In the genomic region with DNA sequence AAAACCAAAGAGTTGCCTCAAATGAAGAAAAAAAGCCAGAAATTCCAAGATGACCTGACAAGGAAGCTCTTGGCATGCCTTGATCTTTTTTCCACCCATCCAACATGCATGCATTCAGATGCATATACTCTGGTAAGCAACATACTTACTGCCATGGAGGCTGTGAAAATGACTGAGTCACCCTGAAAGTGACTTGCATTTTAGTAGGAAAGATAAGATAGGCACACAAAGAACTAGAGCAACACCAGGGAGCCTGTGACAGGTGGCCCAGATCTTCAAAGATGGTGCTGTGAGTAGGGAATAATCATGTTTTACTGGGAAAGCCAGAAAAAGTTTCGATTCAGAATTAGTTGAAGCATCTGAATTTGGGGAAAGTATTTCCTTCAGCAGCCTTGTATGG, we compare ENCODE assay signal across 1 cellular context.
TF ChIP-seq lines count a peak whose summit lies in the region.

No MANE protein-coding gene starts in this region.

TF ChIP-seq in K562, 482 proteins besides CTCF, POLR2A, EP300 and RAD21 (continued from another document):
- no peak for TF ChIP-seq FOXP4 (CRISPR knock-in tag; IDR thresholded peaks at IDR 0.05; ENCODE audit: borderline replicate concordance)
- no peak for TF ChIP-seq ELF1 (tag; IDR thresholded peaks at IDR 0.05)
- peak; percentile 93 for TF ChIP-seq NFE2 (IDR thresholded peaks at IDR 0.05; ENCODE audit: low read depth)
- TF ChIP-seq CBFB (CRISPR knock-in tag; IDR thresholded peaks at IDR 0.05): no peak
- no peak for TF ChIP-seq CHAMP1 (IDR thresholded peaks at IDR 0.05)
- peak; percentile 55; the same call in 1 of the 2 replicates for TF ChIP-seq SMARCA4 (IDR thresholded peaks at IDR 0.05)
- no peak for TF ChIP-seq TEAD1 (CRISPR knock-in tag; IDR thresholded peaks at IDR 0.05)
- TF ChIP-seq MLLT1 (IDR thresholded peaks at IDR 0.05): no peak
- TF ChIP-seq CBFA2T3 (IDR thresholded peaks at IDR 0.05): peak; percentile 36; the same call in 1 of the 2 replicates
- TF ChIP-seq, protein P1, sequence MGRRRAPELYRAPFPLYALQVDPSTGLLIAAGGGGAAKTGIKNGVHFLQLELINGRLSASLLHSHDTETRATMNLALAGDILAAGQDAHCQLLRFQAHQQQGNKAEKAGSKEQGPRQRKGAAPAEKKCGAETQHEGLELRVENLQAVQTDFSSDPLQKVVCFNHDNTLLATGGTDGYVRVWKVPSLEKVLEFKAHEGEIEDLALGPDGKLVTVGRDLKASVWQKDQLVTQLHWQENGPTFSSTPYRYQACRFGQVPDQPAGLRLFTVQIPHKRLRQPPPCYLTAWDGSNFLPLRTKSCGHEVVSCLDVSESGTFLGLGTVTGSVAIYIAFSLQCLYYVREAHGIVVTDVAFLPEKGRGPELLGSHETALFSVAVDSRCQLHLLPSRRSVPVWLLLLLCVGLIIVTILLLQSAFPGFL (CRISPR knock-in tag; IDR thresholded peaks at IDR 0.05): no peak
- no peak for TF ChIP-seq EHMT2 (IDR thresholded peaks at IDR 0.05)
- TF ChIP-seq YY1 (IDR thresholded peaks at IDR 0.05; ENCODE audit: borderline replicate concordance in 1 of 3, control insufficient read depth in 1 of 3, extremely low read depth in 1 of 3, insufficient read depth in 3 of 3, insufficient read length in 1 of 3, insufficient replicate concordance in 2 of 3, low read depth in 1 of 3, low read length in 2 of 3): no peak
- no peak for TF ChIP-seq HNRNPK (IDR thresholded peaks at IDR 0.05; ENCODE audit: low read depth, low read length, poor library complexity, severe bottlenecking)
- no peak for TF ChIP-seq BRD4 (IDR thresholded peaks at IDR 0.05)
- TF ChIP-seq CBX3 (IDR thresholded peaks at IDR 0.05; ENCODE audit: borderline replicate concordance in 1 of 2, low read length in 2 of 2): no peak
- no peak for TF ChIP-seq ATF7 (IDR thresholded peaks at IDR 0.05)
- TF ChIP-seq C11orf30 (IDR thresholded peaks at IDR 0.05; ENCODE audit: low read depth): peak; percentile 91
- TF ChIP-seq CREB5 (CRISPR knock-in tag; IDR thresholded peaks at IDR 0.05): no peak
- TF ChIP-seq FOSL1 (tag; conservative IDR thresholded peaks at IDR 0.05): 0 out of 2 replicates have a peak, but pooled peaks have one; percentile 26
- TF ChIP-seq, protein P2, sequence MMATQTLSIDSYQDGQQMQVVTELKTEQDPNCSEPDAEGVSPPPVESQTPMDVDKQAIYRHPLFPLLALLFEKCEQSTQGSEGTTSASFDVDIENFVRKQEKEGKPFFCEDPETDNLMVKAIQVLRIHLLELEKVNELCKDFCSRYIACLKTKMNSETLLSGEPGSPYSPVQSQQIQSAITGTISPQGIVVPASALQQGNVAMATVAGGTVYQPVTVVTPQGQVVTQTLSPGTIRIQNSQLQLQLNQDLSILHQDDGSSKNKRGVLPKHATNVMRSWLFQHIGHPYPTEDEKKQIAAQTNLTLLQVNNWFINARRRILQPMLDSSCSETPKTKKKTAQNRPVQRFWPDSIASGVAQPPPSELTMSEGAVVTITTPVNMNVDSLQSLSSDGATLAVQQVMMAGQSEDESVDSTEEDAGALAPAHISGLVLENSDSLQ (IDR thresholded peaks at IDR 0.05): 0 out of 2 replicates have a peak, but pooled peaks have one; percentile 9
- TF ChIP-seq ZNF316 (IDR thresholded peaks at IDR 0.05): peak; percentile 94
- no peak for TF ChIP-seq RBM34 (IDR thresholded peaks at IDR 0.05; ENCODE audit: borderline replicate concordance, insufficient read depth, low read length)
- TF ChIP-seq SLC30A9 (CRISPR knock-in tag; IDR thresholded peaks at IDR 0.05): no peak
- TF ChIP-seq CC2D1A (IDR thresholded peaks at IDR 0.05): no peak
- no peak for TF ChIP-seq ESRRA (IDR thresholded peaks at IDR 0.05; ENCODE audit: borderline replicate concordance, low read depth)
- TF ChIP-seq, protein P3, sequence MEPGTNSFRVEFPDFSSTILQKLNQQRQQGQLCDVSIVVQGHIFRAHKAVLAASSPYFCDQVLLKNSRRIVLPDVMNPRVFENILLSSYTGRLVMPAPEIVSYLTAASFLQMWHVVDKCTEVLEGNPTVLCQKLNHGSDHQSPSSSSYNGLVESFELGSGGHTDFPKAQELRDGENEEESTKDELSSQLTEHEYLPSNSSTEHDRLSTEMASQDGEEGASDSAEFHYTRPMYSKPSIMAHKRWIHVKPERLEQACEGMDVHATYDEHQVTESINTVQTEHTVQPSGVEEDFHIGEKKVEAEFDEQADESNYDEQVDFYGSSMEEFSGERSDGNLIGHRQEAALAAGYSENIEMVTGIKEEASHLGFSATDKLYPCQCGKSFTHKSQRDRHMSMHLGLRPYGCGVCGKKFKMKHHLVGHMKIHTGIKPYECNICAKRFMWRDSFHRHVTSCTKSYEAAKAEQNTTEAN (CRISPR knock-in tag; IDR thresholded peaks at IDR 0.05): no peak
- TF ChIP-seq ARID1B (IDR thresholded peaks at IDR 0.05): peak; percentile 68
- TF ChIP-seq ZZZ3 (IDR thresholded peaks at IDR 0.05): no peak
- no peak for TF ChIP-seq BCOR (IDR thresholded peaks at IDR 0.05)
- no peak for TF ChIP-seq JUND (IDR thresholded peaks at IDR 0.05; ENCODE audit: borderline replicate concordance, low read depth, low read length)
- peak; percentile 17; the same call in 1 of the 3 replicates for TF ChIP-seq JUND (tag; IDR thresholded peaks at IDR 0.05; ENCODE audit: borderline replicate concordance, low read depth, low read length)
- TF ChIP-seq ZNF282 (CRISPR knock-in tag; IDR thresholded peaks at IDR 0.05): no peak
- TF ChIP-seq STAT5A (IDR thresholded peaks at IDR 0.05; ENCODE audit: borderline replicate concordance, low read length): no peak
- no peak for TF ChIP-seq HIVEP1 (CRISPR knock-in tag; IDR thresholded peaks at IDR 0.05)
- TF ChIP-seq CCAR2 (IDR thresholded peaks at IDR 0.05; ENCODE audit: low read depth, low read length): no peak
- TF ChIP-seq OTX1 (CRISPR knock-in tag; IDR thresholded peaks at IDR 0.05): no peak
- TF ChIP-seq SREBF1 (IDR thresholded peaks at IDR 0.05; ENCODE audit: borderline replicate concordance, low read depth, low read length): no peak
- TF ChIP-seq RUNX1 (IDR thresholded peaks at IDR 0.05; ENCODE audit: low read depth): no peak
- no peak for TF ChIP-seq GTF2F1 (IDR thresholded peaks at IDR 0.05; ENCODE audit: low read depth, low read length)
- TF ChIP-seq FIP1L1 (IDR thresholded peaks at IDR 0.05; ENCODE audit: low read depth, low read length, poor library complexity, severe bottlenecking): no peak
- no peak for TF ChIP-seq NFXL1 (CRISPR knock-in tag; IDR thresholded peaks at IDR 0.05)
- no peak for TF ChIP-seq ZNF408 (CRISPR knock-in tag; IDR thresholded peaks at IDR 0.05; ENCODE audit: low read depth)
- TF ChIP-seq SAFB2 (IDR thresholded peaks at IDR 0.05; ENCODE audit: borderline replicate concordance, low read depth, low read length, severe bottlenecking): no peak
- no peak for TF ChIP-seq KDM5B (IDR thresholded peaks at IDR 0.05; ENCODE audit: insufficient replicate concordance, low read depth, low read length)
- TF ChIP-seq KLF10 (CRISPR knock-in tag; IDR thresholded peaks at IDR 0.05): no peak
- TF ChIP-seq CREM (IDR thresholded peaks at IDR 0.05; ENCODE audit: low read depth): no peak
- no peak for TF ChIP-seq AFF4 (CRISPR knock-in tag; IDR thresholded peaks at IDR 0.05)
- TF ChIP-seq CGGBP1 (CRISPR knock-in tag; IDR thresholded peaks at IDR 0.05): no peak
- no peak for TF ChIP-seq ZNF280A (IDR thresholded peaks at IDR 0.05; ENCODE audit: low read depth, partially characterized antibody)
- TF ChIP-seq FOXP1 (CRISPR knock-in tag; IDR thresholded peaks at IDR 0.05): no peak
- TF ChIP-seq HMGN3 (IDR thresholded peaks at IDR 0.05; ENCODE audit: borderline replicate concordance, extremely low read depth, insufficient read length, low read depth, low read length): no peak
